8 cellular contexts compared by ENCODE assay signal in the genomic region with DNA sequence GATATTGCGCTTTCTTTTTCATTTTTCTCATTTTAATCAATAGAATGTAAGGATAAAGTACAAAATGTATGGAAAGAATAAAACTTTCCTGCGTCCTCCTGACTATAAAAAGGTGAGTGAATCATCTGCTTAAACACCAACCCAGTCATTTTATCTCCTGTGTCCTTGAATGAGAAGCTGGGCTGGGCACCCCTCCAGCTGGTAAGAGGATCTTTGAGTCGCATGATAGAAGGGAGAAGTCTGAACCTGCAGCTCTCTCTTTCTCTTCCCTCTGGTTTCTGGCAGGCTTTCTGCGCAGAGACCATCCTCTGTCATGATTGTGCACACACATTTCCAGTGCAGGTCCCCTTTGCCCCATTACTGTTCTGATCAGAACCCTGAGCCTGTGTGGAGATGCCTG. TPM values are rescaled to one million over a fixed set of nuclear protein-coding genes. Genes with fewer than 3 reads are reported as not detected.
DNase-seq lines count a peak whose midpoint lies in the region; ATAC-seq and TF ChIP-seq lines count a peak whose summit lies in the region.

No MANE protein-coding gene starts in this region.

- H3K27ac Mint-ChIP-seq in stimulated activated effector memory CD8-positive, alpha-beta T cell treated with anti-CD3 and anti-CD28 coated beads, Interleukin-12 subunit alpha, Interleukin-12 subunit beta, amount 100 ng/mL, for 72 hours: no peak overlapping the region

- peak; percentile 37; the same call in 1 of the 2 replicates for ATAC-seq in Panc1
- ATAC-seq in foreskin keratinocyte: peak; percentile 52
- ATAC-seq in stimulated activated effector memory CD8-positive, alpha-beta T cell treated with anti-CD3 and anti-CD28 coated beads, Interleukin-12 subunit alpha, Interleukin-12 subunit beta, amount 100 ng/mL, for 72 hours: peak; percentile 19
- no peak for ATAC-seq in HG02678 (IDR thresholded peaks at IDR 0.05; ENCODE audit: unreplicated experiment)
- ATAC-seq in HG03520 (IDR thresholded peaks at IDR 0.05; ENCODE audit: unreplicated experiment): no peak

- peaks cover 30% of the 10 kb centered on the region for H3K4me1 Mint-ChIP-seq in stimulated activated effector memory CD8-positive, alpha-beta T cell treated with anti-CD3 and anti-CD28 coated beads, Interleukin-12 subunit alpha, Interleukin-12 subunit beta, amount 100 ng/mL, for 72 hours

- H3K27me3 ChIP-seq in Panc1 (ENCODE audit: control insufficient read depth, insufficient read depth, low read length) (no peaks in the 10 kb centered on the region), foreskin keratinocyte (no peaks in the 10 kb centered on the region)

- H3K27ac ChIP-seq in Panc1 (ENCODE audit: low read length) (no peak overlapping the region), foreskin keratinocyte (peak overlapping the region; percentile 74)

- no TSS peak for BruUV-seq in Panc1 (replicated peaks; lab: Mats Ljungman, UMichigan)

- no peak overlapping the region for H3K4me3 Mint-ChIP-seq in stimulated activated effector memory CD8-positive, alpha-beta T cell treated with anti-CD3 and anti-CD28 coated beads, Interleukin-12 subunit alpha, Interleukin-12 subunit beta, amount 100 ng/mL, for 72 hours

- TF ChIP-seq CTCF in Panc1 (IDR thresholded peaks at IDR 0.05) (no peak), foreskin keratinocyte (conservative IDR thresholded peaks at IDR 0.05) (no peak), GM13976 (IDR thresholded peaks at IDR 0.05; ENCODE audit: borderline replicate concordance, control extremely low read depth, extremely low read depth, insufficient read depth, missing control alignments) (no peak)

- H3K4me1 ChIP-seq in Panc1 (ENCODE audit: control insufficient read depth, insufficient read depth, low read length): no peaks in the 10 kb centered on the region
- peaks cover 30% of the 10 kb centered on the region for H3K4me1 ChIP-seq in foreskin keratinocyte

- in situ Hi-C loops in Panc1 (cut with HindIII; ENCODE audit: low pct_unique_long_range_greater_than_20kb, low sequenced_read_pairs): no loop called here
- in situ Hi-C loops in GM13976 (cut with MboI; ENCODE audit: low sequenced_read_pairs, unreplicated experiment): no loop called here

- no peaks in the 10 kb centered on the region for H3K36me3 Mint-ChIP-seq in stimulated activated effector memory CD8-positive, alpha-beta T cell treated with anti-CD3 and anti-CD28 coated beads, Interleukin-12 subunit alpha, Interleukin-12 subunit beta, amount 100 ng/mL, for 72 hours

- H3K36me3 ChIP-seq in Panc1 (ENCODE audit: control insufficient read depth, insufficient read depth, low read length): no peaks in the 10 kb centered on the region

- CTCF ChIA-PET in Panc1 (lab: Charles Lee): no interaction called here

- intact Hi-C loops in Panc1 (cut with micrococcal nuclease; ENCODE audit: unreplicated experiment): no loop called here

- no peak overlapping the region for H3K4me3 ChIP-seq in Panc1 (ENCODE audit: low read depth in 2 of 2, low read length in 2 of 2)

- H3K9me3 Mint-ChIP-seq in stimulated activated effector memory CD8-positive, alpha-beta T cell treated with anti-CD3 and anti-CD28 coated beads, Interleukin-12 subunit alpha, Interleukin-12 subunit beta, amount 100 ng/mL, for 72 hours: no peaks in the 10 kb centered on the region

- DNase-seq in NCI-H1092 treated with DMSO at 0.1 percent for 48 hours (lab: John Stamatoyannopoulos, UW) (peak; percentile 11), NCI-H1092 (lab: John Stamatoyannopoulos, UW) (no peak), Panc1 (ENCODE audit: low read depth, low spot score) (no peak), foreskin keratinocyte (peak; percentile 78 to 91), GM13976 (ENCODE audit: low spot score) (no peak)
- DNase-seq in stimulated activated effector memory CD8-positive, alpha-beta T cell treated with anti-CD3 and anti-CD28 coated beads, Interleukin-12 subunit alpha, Interleukin-12 subunit beta, amount 100 ng/mL, for 72 hours (ENCODE audit: low spot score in 2 of 2): no peak

- POLR2A ChIA-PET in Panc1 (lab: Charles Lee): no interaction called here

- no peaks in the 10 kb centered on the region for H3K9me3 ChIP-seq in Panc1 (ENCODE audit: control insufficient read depth, insufficient read depth, low read depth, low read length)

RNA-seq across cellular contexts. Expression of gene AKIRIN2, which starts 28.3 kb away (rescaled TPM):
- 47.6 TPM for total RNA-seq in Panc1 (2021; ENCODE audit: unreplicated experiment)
- polyA plus RNA-seq in Panc1 (2012; ENCODE audit: insufficient read length): 30.3 TPM
- 23.0 and 23.3 TPM in 2 replicates for total RNA-seq in foreskin keratinocyte
- polyA plus RNA-seq in foreskin keratinocyte: 24.7 and 26.2 TPM in 2 replicates

Comparison
In these comparisons a context has a peak if more than half of its experiments do, and no peak if none do; other contexts are left out.
1. DNase-seq: peak in NCI-H1092 treated with DMSO at 0.1 percent for 48 hours (single experiment) and foreskin keratinocyte (2 of 2); none in NCI-H1092 (single experiment), Panc1 (single experiment), stimulated activated effector memory CD8-positive, alpha-beta T cell treated with anti-CD3 and anti-CD28 coated beads, Interleukin-12 subunit alpha, Interleukin-12 subunit beta, amount 100 ng/mL, for 72 hours (0 of 2) and GM13976 (single experiment).
2. ATAC-seq: peak in Panc1 (single experiment), foreskin keratinocyte (single experiment) and stimulated activated effector memory CD8-positive, alpha-beta T cell treated with anti-CD3 and anti-CD28 coated beads, Interleukin-12 subunit alpha, Interleukin-12 subunit beta, amount 100 ng/mL, for 72 hours (single experiment); none in HG02678 (single experiment) and HG03520 (single experiment).